In the genomic region with DNA sequence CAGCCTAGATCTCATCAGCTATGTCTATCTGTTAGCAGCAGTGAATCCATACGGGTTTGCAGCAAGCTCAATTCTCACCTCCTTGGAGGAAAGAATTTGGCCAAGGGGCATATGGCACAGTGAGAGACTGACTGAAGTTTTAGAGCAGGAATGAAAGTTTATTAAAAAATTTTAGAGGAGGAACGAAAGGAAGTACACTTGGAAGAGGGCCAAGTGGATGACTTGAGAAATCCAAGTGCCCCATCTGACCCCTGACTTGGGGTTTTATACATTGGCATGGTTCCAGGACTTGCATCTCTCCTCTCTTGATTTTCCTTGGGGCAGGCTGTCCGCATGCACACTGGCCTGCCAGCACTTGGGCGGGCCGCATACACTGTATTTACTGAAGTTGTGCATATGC, we compare ENCODE assay signal across 25 cellular contexts.
DNase-seq lines count a peak whose midpoint lies in the region; FAIRE-seq and TF ChIP-seq lines count a peak whose summit lies in the region.
"Had no signal": no experiment of that assay in that cellular context is flagged by ENCODE, and none has a peak within 500 bp of the region (broad histone marks: within the 10 kb centered on the region; RNA-seq: fewer than 3 reads in every experiment).

No MANE protein-coding gene starts in this region.

- H3K4me3 ChIP-seq in fibroblast of pulmonary artery (replicated peaks; ENCODE audit: low read depth, low read length), result no peak overlapping the region
- H3K4me3 ChIP-seq: A549, lung, upper lobe of left lung had no signal

- DNase-seq in NOMO-1 treated with DMSO at 0.1 percent for 48 hours (lab: John Stamatoyannopoulos, UW; ENCODE audit: unreplicated experiment), result peak; percentile 15
- DNase-seq in NOMO-1 treated with dmso at 0.1 percent for 144 hours (lab: John Stamatoyannopoulos, UW; ENCODE audit: unreplicated experiment), result no peak
- peak; percentile 10 for DNase-seq in NCI-H226
- DNase-seq in fibroblast of pulmonary artery (ENCODE audit: low read depth), result peak; percentile 18
- no peak for DNase-seq in urothelium cell line (ENCODE audit: low spot score)
- DNase-seq in NCI-H510A (lab: John Stamatoyannopoulos, UW), result no peak
- DNase-seq in LoVo (ENCODE audit: low spot score), result no peak
- no peak for DNase-seq in NAMALWA (ENCODE audit: low spot score)
- DNase-seq: activated CD4-positive, alpha-beta T cell treated with anti-CD3 and anti-CD28 coated beads, Interleukin-2, amount 50 U/mL, for 4 hours; activated CD8-positive, alpha-beta memory T cell treated with anti-CD3 and anti-CD28 coated beads, Interleukin-2, amount 50 U/mL, for 48 hours; activated gamma-delta T cell; GDM1; islet precursor cell; MM.1S; NCI-H1930; retina; SHP77 treated with DMSO at 0.1 percent for 48 hours; stimulated activated CD4-positive, alpha-beta T cell treated with anti-CD3 and anti-CD28 coated beads, Interleukin-12 subunit alpha, Interleukin-12 subunit beta, amount 100 ng/mL, for 4 hours; upper lobe of left lung; WERI-Rb-1 had no signal

- FAIRE-seq in urothelium cell line (lab: Jason Lieb, UNC), result peak; percentile 63
- FAIRE-seq: A549, bronchial epithelial cell, endothelial cell of umbilical vein, frontal cortex had no signal

- TF ChIP-seq CTCF in fibroblast of pulmonary artery (IDR thresholded peaks at IDR 0.05; ENCODE audit: low read length, missing control alignments), result no peak

Comparison
In these comparisons a context has a peak if more than half of its experiments do, and no peak if none do; other contexts are left out.
1. DNase-seq: peak in NOMO-1 treated with DMSO at 0.1 percent for 48 hours (single experiment), NCI-H226 (single experiment) and fibroblast of pulmonary artery (single experiment); none in NOMO-1 treated with dmso at 0.1 percent for 144 hours (single experiment), urothelium cell line (single experiment), NCI-H510A (single experiment), LoVo (single experiment) and NAMALWA (single experiment).